Comparison of ENCODE assay signal across 11 cellular contexts in the genomic region with DNA sequence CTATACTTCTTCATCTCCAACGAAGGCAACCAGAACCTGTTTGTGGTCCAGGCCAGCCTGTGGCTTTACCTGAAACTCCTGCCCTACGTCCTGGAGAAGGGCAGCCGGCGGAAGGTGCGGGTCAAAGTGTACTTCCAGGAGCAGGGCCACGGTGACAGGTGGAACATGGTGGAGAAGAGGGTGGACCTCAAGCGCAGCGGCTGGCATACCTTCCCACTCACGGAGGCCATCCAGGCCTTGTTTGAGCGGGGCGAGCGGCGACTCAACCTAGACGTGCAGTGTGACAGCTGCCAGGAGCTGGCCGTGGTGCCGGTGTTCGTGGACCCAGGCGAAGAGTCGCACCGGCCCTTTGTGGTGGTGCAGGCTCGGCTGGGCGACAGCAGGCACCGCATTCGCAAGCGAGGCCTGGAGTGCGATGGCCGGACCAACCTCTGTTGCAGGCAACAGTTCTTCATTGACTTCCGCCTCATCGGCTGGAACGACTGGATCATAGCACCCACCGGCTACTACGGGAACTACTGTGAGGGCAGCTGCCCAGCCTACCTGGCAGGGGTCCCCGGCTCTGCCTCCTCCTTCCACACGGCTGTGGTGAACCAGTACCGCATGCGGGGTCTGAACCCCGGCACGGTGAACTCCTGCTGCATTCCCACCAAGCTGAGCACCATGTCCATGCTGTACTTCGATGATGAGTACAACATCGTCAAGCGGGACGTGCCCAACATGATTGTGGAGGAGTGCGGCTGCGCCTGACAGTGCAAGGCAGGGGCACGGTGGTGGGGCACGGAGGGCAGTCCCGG. TPM values are rescaled to one million over a fixed set of nuclear protein-coding genes. Genes with fewer than 3 reads are reported as not detected.
"Had no signal": no experiment of that assay in that cellular context is flagged by ENCODE, and none has a peak within 500 bp of the region (broad histone marks: within the 10 kb centered on the region; RNA-seq: fewer than 3 reads in every experiment).

No MANE protein-coding gene starts in this region.

- ATAC-seq: activated CD4-positive, CD25-positive, alpha-beta regulatory T cell treated with anti-CD3 and anti-CD28 coated beads, Interleukin-2, amount 50 U/mL, for 24 hours; stimulated activated memory B cell treated with anti-CD40 and anti-IgM and Interleukin-4, amounts not matched to agents 10 μg/mL and 1 μg/mL and 100 μg/mL, for 72 hours had no signal

- DNase-seq: activated effector memory CD4-positive, alpha-beta T cell treated with anti-CD3 and anti-CD28 coated beads, Interleukin-2, amount 50 U/mL, for 16 hours; activated naive CD8-positive, alpha-beta T cell treated with anti-CD3 and anti-CD28 coated beads for 36 hours; esophagus squamous epithelium; foreskin fibroblast; stimulated activated CD4-positive, alpha-beta T cell treated with anti-CD3 and anti-CD28 coated beads, Interleukin-1b, Interleukin-23, amount 100 ng/mL, for 48 hours; T-helper 2 cell; trophoblast cell had no signal

- H3K4me3 ChIP-seq: esophagus squamous epithelium, right atrium auricular region had no signal

- H3K4me3 Mint-ChIP-seq: activated naive CD8-positive, alpha-beta T cell treated with anti-CD3 and anti-CD28 coated beads for 36 hours; stimulated activated memory B cell treated with anti-CD40 and anti-IgM and Interleukin-4, amounts not matched to agents 10 μg/mL and 1 μg/mL and 100 μg/mL, for 72 hours had no signal

- H3K36me3 Mint-ChIP-seq: activated naive CD8-positive, alpha-beta T cell treated with anti-CD3 and anti-CD28 coated beads for 36 hours; stimulated activated memory B cell treated with anti-CD40 and anti-IgM and Interleukin-4, amounts not matched to agents 10 μg/mL and 1 μg/mL and 100 μg/mL, for 72 hours had no signal

- H3K27ac Mint-ChIP-seq: activated naive CD8-positive, alpha-beta T cell treated with anti-CD3 and anti-CD28 coated beads for 36 hours; stimulated activated memory B cell treated with anti-CD40 and anti-IgM and Interleukin-4, amounts not matched to agents 10 μg/mL and 1 μg/mL and 100 μg/mL, for 72 hours had no signal

- H3K36me3 ChIP-seq: esophagus squamous epithelium, neutrophil, right atrium auricular region had no signal

- H3K27ac ChIP-seq: esophagus squamous epithelium, neutrophil, right atrium auricular region had no signal

- H3K9me3 ChIP-seq: esophagus squamous epithelium, neutrophil, right atrium auricular region had no signal

- H3K9me3 Mint-ChIP-seq: activated naive CD8-positive, alpha-beta T cell treated with anti-CD3 and anti-CD28 coated beads for 36 hours; stimulated activated memory B cell treated with anti-CD40 and anti-IgM and Interleukin-4, amounts not matched to agents 10 μg/mL and 1 μg/mL and 100 μg/mL, for 72 hours had no signal

RNA-seq across cellular contexts. Expression of a gene that starts 3.4 kb away (rescaled TPM):
- total RNA-seq: activated naive CD8-positive, alpha-beta T cell treated with anti-CD3 and anti-CD28 coated beads for 36 hours had no signal
